11 cellular contexts compared by ENCODE assay signal in genomic region chr3:46701211-46701939, GRCh38. TPM values are rescaled to one million over a fixed set of nuclear protein-coding genes. Genes with fewer than 3 reads are reported as not detected.
DNase-seq lines count a peak whose midpoint lies in the region; ATAC-seq and TF ChIP-seq lines count a peak whose summit lies in the region.
"Had no signal": no experiment of that assay in that cellular context is flagged by ENCODE, and none has a peak within 500 bp of the region (broad histone marks: within the 10 kb centered on the region; RNA-seq: fewer than 3 reads in every experiment).

TSS of gene TMIE (plus strand) at chr3:46701392. CDS start at chr3:46701488, 96 bp downstream.

- H3K27ac Mint-ChIP-seq in WTC11: no peak within 1 kb of the TSS
- no peak within 1 kb of the TSS for H3K27ac Mint-ChIP-seq in activated CD8-positive, alpha-beta memory T cell treated with anti-CD3 and anti-CD28 coated beads, Interleukin-2, amount 10 ng/mL, durations not matched to agents 7 days and 5 days

- peak within 1 kb of the TSS; percentile 51 for H3K27ac ChIP-seq in substantia nigra (ENCODE audit: low read depth, low read length, poor library complexity, severe bottlenecking)

- TF ChIP-seq CTCF in WTC11 (IDR thresholded peaks at IDR 0.05): no peak

- ATAC-seq in WTC11: no peak
- no peak for ATAC-seq in activated CD8-positive, alpha-beta memory T cell treated with anti-CD3 and anti-CD28 coated beads, Interleukin-2, amount 10 ng/mL, durations not matched to agents 7 days and 5 days

- H3K4me1 Mint-ChIP-seq in WTC11: peaks cover 7% of the 10 kb centered on the region
- no peaks in the 10 kb centered on the region for H3K4me1 Mint-ChIP-seq in activated CD8-positive, alpha-beta memory T cell treated with anti-CD3 and anti-CD28 coated beads, Interleukin-2, amount 10 ng/mL, durations not matched to agents 7 days and 5 days

- no peaks in the 10 kb centered on the region for H3K9me3 Mint-ChIP-seq in WTC11
- no peaks in the 10 kb centered on the region for H3K9me3 Mint-ChIP-seq in activated CD8-positive, alpha-beta memory T cell treated with anti-CD3 and anti-CD28 coated beads, Interleukin-2, amount 10 ng/mL, durations not matched to agents 7 days and 5 days (ENCODE audit: low read depth)
- H3K9me3 Mint-ChIP-seq: activated naive CD4-positive, alpha-beta T cell treated with anti-CD3 and anti-CD28 coated beads, Interleukin-2, amount 50 U/mL, for 72 hours had no signal

- H3K36me3 Mint-ChIP-seq in WTC11: no peaks in the 10 kb centered on the region
- H3K36me3 Mint-ChIP-seq in activated CD8-positive, alpha-beta memory T cell treated with anti-CD3 and anti-CD28 coated beads, Interleukin-2, amount 10 ng/mL, durations not matched to agents 7 days and 5 days: no peaks in the 10 kb centered on the region
- H3K36me3 Mint-ChIP-seq: activated naive CD4-positive, alpha-beta T cell treated with anti-CD3 and anti-CD28 coated beads, Interleukin-2, amount 50 U/mL, for 72 hours had no signal

- POLR2A ChIA-PET in WTC11 (lab: Charles Lee): no interaction called here

- peak within 1 kb of the TSS; percentile 13 for H3K4me3 ChIP-seq in iPS-11a (ENCODE audit: low read depth, low read length)

- H3K27me3 Mint-ChIP-seq in WTC11 (ENCODE audit: low read depth): peaks cover 27% of the 10 kb centered on the region
- H3K27me3 Mint-ChIP-seq in activated CD8-positive, alpha-beta memory T cell treated with anti-CD3 and anti-CD28 coated beads, Interleukin-2, amount 10 ng/mL, durations not matched to agents 7 days and 5 days: peaks cover 29% of the 10 kb centered on the region

- CTCF ChIA-PET in WTC11 (lab: Charles Lee): interaction anchor here (1.2 to 2.5 kb wide), 6 partner anchors 10 to 213 kb away, joined by 3 to 14 read pairs (median 8); partner anchors contain the start of gene PRSS50
- CTCF ChIA-PET in activated CD8-positive, alpha-beta memory T cell treated with anti-CD3 and anti-CD28 coated beads, Interleukin-2, amount 10 ng/mL, durations not matched to agents 7 days and 5 days (lab: Charles Lee): interaction anchor here (1.6 to 2.5 kb wide), 2 partner anchors 194 to 211 kb away, joined by 5 to 11 read pairs; no protein-coding TSS in a partner anchor

- DNase-seq in NCI-H82 (lab: John Stamatoyannopoulos, UW) (peak; percentile 9), NCI-H82 treated with DMSO at 0.1 percent for 48 hours (lab: John Stamatoyannopoulos, UW; ENCODE audit: unreplicated experiment) (no peak), WTC11 (ENCODE audit: low spot score) (no peak), substantia nigra (lab: John Stamatoyannopoulos, UW) (peak in 9 of 49 donors; percentile 17 to 93 (median 50)), cerebellar cortex (ENCODE audit: low spot score) (no peak), dedifferentiated amniotic fluid mesenchymal stem cell (ENCODE audit: extremely low spot score) (no peak)
- no peak for DNase-seq in activated CD8-positive, alpha-beta memory T cell treated with anti-CD3 and anti-CD28 coated beads, Interleukin-2, amount 10 ng/mL, durations not matched to agents 7 days and 5 days
- DNase-seq: spleen, trophoblast cell had no signal

- H3K4me3 Mint-ChIP-seq in WTC11: peak within 1 kb of the TSS; percentile 50
- H3K4me3 Mint-ChIP-seq in activated CD8-positive, alpha-beta memory T cell treated with anti-CD3 and anti-CD28 coated beads, Interleukin-2, amount 10 ng/mL, durations not matched to agents 7 days and 5 days: no peak within 1 kb of the TSS

TF ChIP-seq in WTC11, 78 proteins besides CTCF, POLR2A, EP300 and RAD21 (continues in another document):
- no peak for TF ChIP-seq ZNF425 (CRISPR knock-in tag; conservative IDR thresholded peaks at IDR 0.05)
- TF ChIP-seq HMGXB4 (CRISPR knock-in tag; IDR thresholded peaks at IDR 0.05): no peak
- TF ChIP-seq PREB (CRISPR knock-in tag; IDR thresholded peaks at IDR 0.05; ENCODE audit: borderline replicate concordance): no peak
- TF ChIP-seq EMX1 (CRISPR knock-in tag; IDR thresholded peaks at IDR 0.05): no peak
- no peak for TF ChIP-seq SP1 (CRISPR knock-in tag; conservative IDR thresholded peaks at IDR 0.05)
- no peak for TF ChIP-seq ZNF138 (CRISPR knock-in tag; conservative IDR thresholded peaks at IDR 0.05)
- no peak for TF ChIP-seq RELA (CRISPR knock-in tag; IDR thresholded peaks at IDR 0.05; ENCODE audit: borderline replicate concordance)
- TF ChIP-seq USF1 (CRISPR knock-in tag; IDR thresholded peaks at IDR 0.05): no peak
- TF ChIP-seq MXD4 (CRISPR knock-in tag; IDR thresholded peaks at IDR 0.05; ENCODE audit: borderline replicate concordance): no peak
- TF ChIP-seq USF2 (CRISPR knock-in tag; IDR thresholded peaks at IDR 0.05): no peak
- TF ChIP-seq TP53 (CRISPR knock-in tag; IDR thresholded peaks at IDR 0.05): no peak
- no peak for TF ChIP-seq TEAD1 (CRISPR knock-in tag; IDR thresholded peaks at IDR 0.05)

RNA-seq across cellular contexts. Expression of gene TMIE, which starts in this region (rescaled TPM):
- total RNA-seq in WTC11 (2021): 0.57 to 1.3 TPM (median 0.69 TPM) in 3 replicates
- total RNA-seq in activated CD8-positive, alpha-beta memory T cell treated with anti-CD3 and anti-CD28 coated beads, Interleukin-2, amount 10 ng/mL, durations not matched to agents 7 days and 5 days: not detected
